12 cellular contexts compared by ENCODE assay signal in the genomic region with DNA sequence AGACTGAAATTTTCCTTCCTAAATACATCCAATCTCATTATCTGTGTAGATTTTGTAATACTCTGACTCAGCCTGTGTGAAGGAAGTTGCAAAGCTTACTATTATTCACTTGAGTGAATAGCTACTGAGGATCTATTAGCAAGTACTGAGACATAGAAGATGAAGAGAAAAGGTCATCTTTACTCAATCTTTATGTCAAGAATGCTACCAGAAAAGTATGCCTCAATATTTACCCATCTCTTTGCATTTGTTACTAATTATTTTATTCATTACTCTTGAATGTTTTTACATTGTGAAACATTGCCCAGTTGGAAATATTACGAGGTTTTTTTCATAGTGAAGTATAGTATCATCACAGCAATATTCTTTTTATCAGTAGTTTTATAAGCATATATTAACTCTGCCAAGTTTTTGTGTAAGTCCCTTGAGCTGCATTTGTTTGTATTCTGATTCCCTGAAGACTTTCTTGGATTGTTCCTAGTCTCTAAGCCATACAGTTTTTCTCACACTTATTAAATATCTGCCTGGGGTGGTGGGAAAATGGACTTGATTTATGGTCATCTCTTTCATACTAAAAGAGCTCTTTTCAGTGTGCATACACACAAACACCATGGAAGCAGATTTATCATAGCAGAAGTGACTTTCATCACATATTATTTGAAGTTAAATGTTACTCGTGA.
DNase-seq lines count a peak whose midpoint lies in the region; ATAC-seq and TF ChIP-seq lines count a peak whose summit lies in the region.
"Had no signal": no experiment of that assay in that cellular context is flagged by ENCODE, and none has a peak within 500 bp of the region (broad histone marks: within the 10 kb centered on the region; RNA-seq: fewer than 3 reads in every experiment).

No MANE protein-coding gene starts in this region.

- H4K20me1 ChIP-seq in GM23248 (ENCODE audit: insufficient read depth) (no peaks in the 10 kb centered on the region), SK-N-SH (ENCODE audit: insufficient read depth) (no peaks in the 10 kb centered on the region)

- CTCF ChIA-PET in SK-N-SH (lab: Yijun Ruan, JAX) = no interaction called here

- H3K9me3 ChIP-seq in GM23248 (ENCODE audit: low read depth) (no peaks in the 10 kb centered on the region), thoracic aorta (no peaks in the 10 kb centered on the region), SK-N-SH (no peaks in the 10 kb centered on the region)

- ATAC-seq in esophagus mucosa (peak; percentile 68), thoracic aorta (ENCODE audit: insufficient number of reproducible peaks, low FRiP score, low read depth) (peak; percentile 50)
- ATAC-seq: activated CD4-positive, CD25-positive, alpha-beta regulatory T cell treated with anti-CD3 and anti-CD28 coated beads, Interleukin-2, amount 50 U/mL, for 24 hours had no signal

- H3K4me2 ChIP-seq in GM23248 (ENCODE audit: unreplicated experiment) (peak overlapping the region; percentile 38), SK-N-SH (no peak overlapping the region)

- in situ Hi-C loops in GM23248 (cut with MboI) = no loop called here

- H3K9me2 ChIP-seq in GM23248 (ENCODE audit: insufficient read depth) (no peaks in the 10 kb centered on the region), SK-N-SH (no peaks in the 10 kb centered on the region)

- 13% methylated on average over 2 of the region's 2 CpGs for WGBS in GM23248 (ENCODE audit: low coverage in 1 of 2, low lambda C conversion rate in 2 of 2, missing lambda C conversion rate in 2 of 2), 2 experiments
- WGBS in SK-N-SH (ENCODE audit: low lambda C conversion rate) = 78% methylated on average over 2 of the region's 2 CpGs

- H3K79me2 ChIP-seq in GM23248 (ENCODE audit: insufficient read depth) (no peaks in the 10 kb centered on the region), SK-N-SH (ENCODE audit: insufficient read depth) (no peaks in the 10 kb centered on the region)

- H3K27me3 ChIP-seq in GM23248 (replicated peaks; ENCODE audit: insufficient read depth) = no peaks in the 10 kb centered on the region
- H3K27me3 ChIP-seq in thoracic aorta (replicated peaks; ENCODE audit: insufficient read depth) = no peaks in the 10 kb centered on the region
- no peaks in the 10 kb centered on the region for H3K27me3 ChIP-seq in SK-N-SH (ENCODE audit: insufficient read depth)
- H3K27me3 ChIP-seq: dorsolateral prefrontal cortex had no signal

- no peak overlapping the region for H2AFZ ChIP-seq in GM23248
- H2AFZ ChIP-seq in SK-N-SH (ENCODE audit: low read depth) = no peak overlapping the region

- H3K36me3 ChIP-seq in GM23248 (ENCODE audit: low read depth) (no peaks in the 10 kb centered on the region), thoracic aorta (no peaks in the 10 kb centered on the region), SK-N-SH (replicated peaks in 1 of 2; ENCODE audit: control insufficient read depth in 1 of 2, insufficient read depth in 2 of 2, low read length in 1 of 2) (no peaks in the 10 kb centered on the region)

- H3K9ac ChIP-seq in GM23248 = peak overlapping the region; percentile 3; the same call in 1 of the 2 replicates
- H3K9ac ChIP-seq in SK-N-SH = no peak overlapping the region

- peaks cover 39% of the 10 kb centered on the region for H3K4me1 ChIP-seq in GM23248 (ENCODE audit: insufficient read depth)
- H3K4me1 ChIP-seq in thoracic aorta (ENCODE audit: control insufficient read depth in 1 of 2, low read depth in 2 of 2) = peaks cover 6 to 20% of the 10 kb centered on the region in 2 donors
- peaks cover 0 to 6% of the 10 kb centered on the region in 2 experiments; a peak in 3 of 4 replicates for H3K4me1 ChIP-seq in SK-N-SH (ENCODE audit: control insufficient read depth in 1 of 2, insufficient read depth in 2 of 2, low read depth in 1 of 2, low read length in 1 of 2)

- POLR2A ChIA-PET in SK-N-SH (lab: Yijun Ruan, JAX) = no interaction called here

- H3F3A ChIP-seq in GM23248 (ENCODE audit: insufficient read depth) = peaks cover 35% of the 10 kb centered on the region
- H3F3A ChIP-seq in SK-N-SH (replicated peaks; ENCODE audit: insufficient read depth) = peaks cover 14% of the 10 kb centered on the region

- DNase-seq in GM23248 (peak; percentile 92), RKO (ENCODE audit: low spot score) (peak; percentile 45), thoracic aorta (ENCODE audit: low spot score) (no peak), cerebellar nuclear complex (lab: John Stamatoyannopoulos, UW) (no peak), SK-N-SH (no peak), 8988T (no peak)
- DNase-seq: activated effector memory CD4-positive, alpha-beta T cell treated with Interleukin-2 at 50 U/mL for 16 hours; DND-41; dorsolateral prefrontal cortex; RPMI8226 had no signal

- 0 out of 2 replicates have a peak overlapping the region, but pooled peaks have one; percentile 5 for H3K4me3 ChIP-seq in GM23248
- H3K4me3 ChIP-seq in thoracic aorta = no peak overlapping the region
- H3K4me3 ChIP-seq in SK-N-SH (ENCODE audit: low read depth in 2 of 2, low read length in 1 of 2) = no peak overlapping the region
- H3K4me3 ChIP-seq: dorsolateral prefrontal cortex had no signal

- H3K27ac ChIP-seq in GM23248 = peak overlapping the region; percentile 41
- H3K27ac ChIP-seq in thoracic aorta = no peak overlapping the region
- no peak overlapping the region for H3K27ac ChIP-seq in SK-N-SH (ENCODE audit: low read depth in 2 of 2, low read length in 1 of 2)
- H3K27ac ChIP-seq: dorsolateral prefrontal cortex had no signal

- TF ChIP-seq CTCF in thoracic aorta (IDR thresholded peaks at IDR 0.05) (no peak), SK-N-SH (IDR thresholded peaks at IDR 0.05) (no peak)

- no peak for TF ChIP-seq EP300 in SK-N-SH (IDR thresholded peaks at IDR 0.05; ENCODE audit: borderline replicate concordance in 1 of 2, low read depth in 1 of 2, low read length in 1 of 2)

- no peak for TF ChIP-seq RAD21 in SK-N-SH (IDR thresholded peaks at IDR 0.05; ENCODE audit: low read length)

TF ChIP-seq in SK-N-SH, 30 proteins besides CTCF, POLR2A, EP300 and RAD21:
- TF ChIP-seq NRF1 (IDR thresholded peaks at IDR 0.05; ENCODE audit: low read depth, low read length) (no peak), FOXJ3 (CRISPR knock-in tag; IDR thresholded peaks at IDR 0.05) (no peak), TCF12 (IDR thresholded peaks at IDR 0.05) (no peak), RXRA (IDR thresholded peaks at IDR 0.05; ENCODE audit: borderline replicate concordance, low read depth) (no peak), GATA2 (CRISPR knock-in tag; IDR thresholded peaks at IDR 0.05) (no peak), YY1 (IDR thresholded peaks at IDR 0.05; ENCODE audit: low read depth) (no peak), MEF2A (IDR thresholded peaks at IDR 0.05; ENCODE audit: borderline replicate concordance, low read depth) (no peak), SIN3A (IDR thresholded peaks at IDR 0.05; ENCODE audit: borderline replicate concordance, low read depth, low read length) (no peak), TEAD4 (IDR thresholded peaks at IDR 0.05; ENCODE audit: borderline replicate concordance, insufficient read depth) (no peak), JUND (IDR thresholded peaks at IDR 0.05) (no peak), USF2 (IDR thresholded peaks at IDR 0.05; ENCODE audit: borderline replicate concordance, low read depth, low read length) (no peak), RFX5 (IDR thresholded peaks at IDR 0.05; ENCODE audit: low read length) (no peak), TAF1 (IDR thresholded peaks at IDR 0.05; ENCODE audit: borderline replicate concordance, low read depth, low read length) (no peak), GABPA (IDR thresholded peaks at IDR 0.05; ENCODE audit: low read depth) (no peak), ZBTB33 (IDR thresholded peaks at IDR 0.05; ENCODE audit: borderline replicate concordance, low read depth) (no peak)

Comparison
In these comparisons a context has a peak if more than half of its experiments do, and no peak if none do; other contexts are left out.
1. DNase-seq: peak in GM23248 (single experiment) and RKO (single experiment); none in thoracic aorta (single experiment), cerebellar nuclear complex (0 of 2), SK-N-SH (single experiment) and 8988T (single experiment).